ENCODE assay signal across 25 cellular contexts in genomic region chr2:170942615-170943014, GRCh38.
"Had no signal": no experiment of that assay in that cellular context is flagged by ENCODE, and none has a peak within 500 bp of the region (broad histone marks: within the 10 kb centered on the region; RNA-seq: fewer than 3 reads in every experiment).

No MANE protein-coding gene starts in this region.

- H3K27ac ChIP-seq: brain microvascular endothelial cell, Peyer's patch, SJSA1, VCaP had no signal

- ATAC-seq: activated CD8-positive, alpha-beta T cell treated with anti-CD3 and anti-CD28 coated beads for 36 hours; activated naive CD4-positive, alpha-beta T cell treated with anti-CD3 and anti-CD28 coated beads, Interleukin-2, amount 50 U/mL, for 72 hours; PC-3 had no signal

- H3K27me3 ChIP-seq: brain microvascular endothelial cell, Peyer's patch, SJSA1 had no signal

- DNase-seq: activated CD4-positive, alpha-beta T cell treated with anti-CD3 and anti-CD28 coated beads for 1 hour; activated CD4-positive, alpha-beta T cell treated with anti-CD3 and anti-CD28 coated beads for 48 hours; activated CD4-positive, CD25-positive, alpha-beta regulatory T cell; activated CD8-positive, alpha-beta T cell treated with anti-CD3 and anti-CD28 coated beads for 36 hours; activated gamma-delta T cell treated with Interleukin-2 at 50 U/mL for 16 hours; activated naive CD4-positive, alpha-beta T cell treated with anti-CD3 and anti-CD28 coated beads for 36 hours; activated T-cell treated with anti-CD3 and anti-CD28 coated beads, Interleukin-2, amount 50 U/mL, for 1 hour; amniotic stem cell; aorta; brain microvascular endothelial cell; central memory CD4-positive, alpha-beta T cell; NCI-H1105; NCI-H1436 treated with DMSO at 0.1 percent for 48 hours; NCI-H1694 treated with DMSO at 0.1 percent for 48 hours; NCI-H2029; NCI-H345; NCI-H524 treated with DMSO at 0.1 percent for 48 hours; PC-3; Peyer's patch; RPMI8226; SHP77 treated with DMSO at 0.1 percent for 48 hours; SK-N-SH had no signal

- H3K9me3 ChIP-seq: Peyer's patch, SJSA1, SK-N-SH had no signal

- H3K4me1 ChIP-seq: Peyer's patch, SJSA1 had no signal

- H3K4me3 ChIP-seq: Peyer's patch, SJSA1 had no signal
